In the genomic region with DNA sequence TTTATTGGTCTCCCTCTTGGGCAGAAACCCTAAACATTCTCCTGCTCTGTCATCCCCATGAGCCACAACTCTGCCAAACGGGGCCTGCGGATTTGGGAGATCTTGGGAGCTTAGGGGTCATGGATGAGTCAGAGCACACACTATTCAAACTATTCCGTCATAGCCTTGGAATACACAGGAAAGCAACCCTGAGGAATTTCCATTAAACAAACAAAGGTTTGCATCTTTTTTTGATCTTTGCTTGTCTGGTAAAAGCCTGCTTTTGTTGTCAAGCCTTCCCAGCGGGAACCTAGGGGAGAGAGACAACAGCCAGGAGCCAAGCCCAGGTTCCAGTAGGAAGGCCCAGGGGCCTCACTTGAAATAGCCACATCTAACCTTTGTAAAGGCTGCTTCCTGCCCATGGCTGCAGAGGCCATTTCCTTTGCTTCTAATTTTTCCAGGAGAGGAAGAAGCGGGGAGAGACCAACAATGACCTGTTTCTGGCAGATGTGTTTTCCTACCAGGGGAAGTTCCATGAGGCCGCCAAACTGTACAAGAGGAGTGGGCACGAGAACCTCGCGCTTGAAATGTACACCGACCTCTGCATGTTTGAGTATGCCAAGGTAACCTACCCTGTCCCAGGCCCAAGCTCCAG, we compare ENCODE assay signal across 1 cellular context.
TF ChIP-seq lines count a peak whose summit lies in the region.

No MANE protein-coding gene starts in this region.

TF ChIP-seq in A549, 52 proteins besides CTCF, POLR2A, EP300 and RAD21:
- TF ChIP-seq FOSL2 (IDR thresholded peaks at IDR 0.05) (peak; percentile 23; the same call in 1 of the 2 replicates), FOSL2 (CRISPR knock-in tag; IDR thresholded peaks at IDR 0.05) (peak; percentile 81), JUNB (IDR thresholded peaks at IDR 0.05) (peak; percentile 68), JUN (IDR thresholded peaks at IDR 0.05) (peak in 1 of 2 experiments; percentile 45; a peak in 3 of 5 replicates), GATA3 (IDR thresholded peaks at IDR 0.05; ENCODE audit: borderline replicate concordance) (peak; percentile 54; the same call in 1 of the 2 replicates), ZNF302 (CRISPR knock-in tag; IDR thresholded peaks at IDR 0.05) (peak; percentile 34; the same call in 1 of the 2 replicates), EHF (CRISPR knock-in tag; IDR thresholded peaks at IDR 0.05) (peak; percentile 44; the same call in 1 of the 2 replicates)
- TF ChIP-seq, protein P1, sequence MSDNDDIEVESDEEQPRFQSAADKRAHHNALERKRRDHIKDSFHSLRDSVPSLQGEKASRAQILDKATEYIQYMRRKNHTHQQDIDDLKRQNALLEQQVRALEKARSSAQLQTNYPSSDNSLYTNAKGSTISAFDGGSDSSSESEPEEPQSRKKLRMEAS (IDR thresholded peaks at IDR 0.05), result peak; percentile 40
TF ChIP-seq in A549: peak in this region for 7; not testable (repeated sequence) for 45.
